ENCODE assay signal across 15 cellular contexts in genomic region chr1:83497563-83497962, GRCh38.
A peak's percentile ranks its signal among the peaks of the same experiment; 100 is the strongest.
DNase-seq lines count a peak whose midpoint lies in the region; ATAC-seq and TF ChIP-seq lines count a peak whose summit lies in the region.
"Had no signal": no experiment of that assay in that cellular context is flagged by ENCODE, and none has a peak within 500 bp of the region (broad histone marks: within the 10 kb centered on the region; RNA-seq: fewer than 3 reads in every experiment).

No MANE protein-coding gene starts in this region.

- TF ChIP-seq CTCF in MCF 10A (IDR thresholded peaks at IDR 0.05; ENCODE audit: unreplicated experiment) (peak; percentile 14), mammary epithelial cell (conservative IDR thresholded peaks at IDR 0.05 in 1 of 2, IDR thresholded peaks at IDR 0.05 in 1 of 2; ENCODE audit: extremely low read depth in 1 of 2, insufficient read depth in 1 of 2, low read depth in 1 of 2, low read length in 2 of 2) (peak in 1 of 2 donors; percentile 38), fibroblast of pulmonary artery (IDR thresholded peaks at IDR 0.05; ENCODE audit: low read length, missing control alignments) (peak; percentile 21), upper lobe of right lung (IDR thresholded peaks at IDR 0.05) (no peak)

- DNase-seq in MCF 10A (ENCODE audit: unreplicated experiment) (peak; percentile 12), mammary epithelial cell (no peak), SK-MEL-5 (ENCODE audit: low read depth, low spot score) (peak; percentile 24), fibroblast of pulmonary artery (ENCODE audit: low read depth) (peak; percentile 2), NCI-H2107 treated with DMSO at 0.1 percent for 48 hours (lab: John Stamatoyannopoulos, UW; ENCODE audit: unreplicated experiment) (no peak), NCI-H1930 (lab: John Stamatoyannopoulos, UW) (no peak), upper lobe of right lung (no peak), HPDE6-E6E7 (ENCODE audit: extremely low spot score) (no peak)
- DNase-seq: activated B cell treated with CpG ODN at 0.5 μM for 24 hours, heart right ventricle, NCI-H1436, OCI-M1, uterus had no signal

- H3K4me3 Mint-ChIP-seq in MCF 10A (ENCODE audit: unreplicated experiment): no peak overlapping the region
- H3K4me3 Mint-ChIP-seq: activated B cell treated with CpG ODN at 0.5 μM for 24 hours; central memory CD8-positive, alpha-beta T cell had no signal

- no peak overlapping the region for H2AFZ ChIP-seq in mammary epithelial cell (ENCODE audit: low read depth, low read length)

- ATAC-seq in upper lobe of right lung: no peak
- ATAC-seq: heart right ventricle had no signal

- peaks cover 4% of the 10 kb centered on the region for H3K9me3 Mint-ChIP-seq in MCF 10A (ENCODE audit: unreplicated experiment)

- no peaks in the 10 kb centered on the region for H3K36me3 Mint-ChIP-seq in MCF 10A (ENCODE audit: insufficient read depth, unreplicated experiment)

- H3K4me2 ChIP-seq in mammary epithelial cell (ENCODE audit: insufficient read depth, low read depth, low read length): no peak overlapping the region

- H3K9me3 ChIP-seq in mammary epithelial cell (replicated peaks; ENCODE audit: insufficient read depth, low read length) (no peaks in the 10 kb centered on the region), upper lobe of right lung (no peaks in the 10 kb centered on the region)
- H3K9me3 ChIP-seq: heart right ventricle, uterus had no signal

- H3K36me3 ChIP-seq in mammary epithelial cell (ENCODE audit: insufficient read depth, low read length): no peaks in the 10 kb centered on the region
- H3K36me3 ChIP-seq in upper lobe of right lung: no peaks in the 10 kb centered on the region
- H3K36me3 ChIP-seq: heart right ventricle, uterus had no signal

- in situ Hi-C loops in mammary epithelial cell (cut with MboI; ENCODE audit: low sequenced_read_pairs in 2 of 2): no loop called here
- in situ Hi-C loops in SK-MEL-5 (cut with HindIII; ENCODE audit: low pct_unique_long_range_greater_than_20kb, low sequenced_read_pairs): no loop called here

- no peaks in the 10 kb centered on the region for H3K27me3 Mint-ChIP-seq in MCF 10A (ENCODE audit: insufficient read depth, unreplicated experiment)
- H3K27me3 Mint-ChIP-seq: activated B cell treated with CpG ODN at 0.5 μM for 24 hours; central memory CD8-positive, alpha-beta T cell had no signal

- CTCF ChIA-PET in MCF 10A (lab: Yijun Ruan, JAX) (interaction anchor here (1.2 kb wide), 1 partner anchor 13 kb away, joined by 3 read pairs; no protein-coding TSS in a partner anchor), mammary epithelial cell (lab: Charles Lee; ENCODE audit: low non-redundant PET) (no interaction called here)

- H3K9ac ChIP-seq in mammary epithelial cell (ENCODE audit: insufficient read depth, low read length): no peak overlapping the region

- H3K79me2 ChIP-seq in mammary epithelial cell (ENCODE audit: insufficient read depth, low read length): no peaks in the 10 kb centered on the region

- H3K27me3 ChIP-seq in mammary epithelial cell (ENCODE audit: insufficient read depth, low read length) (peaks cover 2% of the 10 kb centered on the region), upper lobe of right lung (no peaks in the 10 kb centered on the region)
- H3K27me3 ChIP-seq: heart right ventricle, uterus had no signal

- BruUV-seq in MCF 10A (replicated peaks; lab: Mats Ljungman, UMichigan): no TSS peak
- BruUV-seq in mammary epithelial cell (replicated peaks; lab: Mats Ljungman, UMichigan): no TSS peak

- no peaks in the 10 kb centered on the region for H4K20me1 ChIP-seq in mammary epithelial cell (ENCODE audit: insufficient read depth, low read length)

- H3K4me1 ChIP-seq in mammary epithelial cell (ENCODE audit: insufficient read depth, low read length): no peaks in the 10 kb centered on the region
- no peaks in the 10 kb centered on the region for H3K4me1 ChIP-seq in upper lobe of right lung
- H3K4me1 ChIP-seq: uterus had no signal

- WGBS in mammary epithelial cell (ENCODE audit: low coverage, missing lambda C conversion rate): 13% methylated on average over 1 of the region's 1 CpG

- POLR2A ChIA-PET in MCF 10A (lab: Yijun Ruan, JAX): no interaction called here

- H3K4me3 ChIP-seq in mammary epithelial cell (replicated peaks in 1 of 3; ENCODE audit: insufficient read depth in 1 of 3, low read depth in 2 of 3, low read length in 3 of 3) (no peak overlapping the region), fibroblast of pulmonary artery (replicated peaks; ENCODE audit: low read depth, low read length) (no peak overlapping the region), upper lobe of right lung (no peak overlapping the region)
- H3K4me3 ChIP-seq: heart right ventricle, skin epidermis, uterus had no signal

- no peak overlapping the region for H3K27ac Mint-ChIP-seq in MCF 10A (ENCODE audit: low read depth, unreplicated experiment)
- H3K27ac Mint-ChIP-seq: activated B cell treated with CpG ODN at 0.5 μM for 24 hours had no signal

- dilution Hi-C loops in mammary epithelial cell (cut with HindIII; ENCODE audit: low sequenced_read_pairs): no loop called here

- intact Hi-C loops in MCF 10A (cut with micrococcal nuclease): no loop called here
- intact Hi-C loops in mammary epithelial cell (cut with micrococcal nuclease): no loop called here
- intact Hi-C loops in upper lobe of right lung (cut with DNase I): no loop called here

- H3K27ac ChIP-seq in mammary epithelial cell (ENCODE audit: insufficient read depth, low read depth, low read length): no peak overlapping the region
- H3K27ac ChIP-seq in upper lobe of right lung: no peak overlapping the region
- H3K27ac ChIP-seq: heart right ventricle, skin epidermis, uterus had no signal

- H3K4me1 Mint-ChIP-seq in MCF 10A (ENCODE audit: insufficient read depth, unreplicated experiment): no peaks in the 10 kb centered on the region
- H3K4me1 Mint-ChIP-seq: central memory CD8-positive, alpha-beta T cell had no signal

Comparison
In these comparisons a context has a peak if more than half of its experiments do, and no peak if none do; other contexts are left out.
1. DNase-seq: peak in MCF 10A (single experiment), SK-MEL-5 (single experiment) and fibroblast of pulmonary artery (single experiment); none in mammary epithelial cell (single experiment), NCI-H2107 treated with DMSO at 0.1 percent for 48 hours (single experiment), NCI-H1930 (0 of 2), upper lobe of right lung (single experiment) and HPDE6-E6E7 (single experiment).